In the genomic region with DNA sequence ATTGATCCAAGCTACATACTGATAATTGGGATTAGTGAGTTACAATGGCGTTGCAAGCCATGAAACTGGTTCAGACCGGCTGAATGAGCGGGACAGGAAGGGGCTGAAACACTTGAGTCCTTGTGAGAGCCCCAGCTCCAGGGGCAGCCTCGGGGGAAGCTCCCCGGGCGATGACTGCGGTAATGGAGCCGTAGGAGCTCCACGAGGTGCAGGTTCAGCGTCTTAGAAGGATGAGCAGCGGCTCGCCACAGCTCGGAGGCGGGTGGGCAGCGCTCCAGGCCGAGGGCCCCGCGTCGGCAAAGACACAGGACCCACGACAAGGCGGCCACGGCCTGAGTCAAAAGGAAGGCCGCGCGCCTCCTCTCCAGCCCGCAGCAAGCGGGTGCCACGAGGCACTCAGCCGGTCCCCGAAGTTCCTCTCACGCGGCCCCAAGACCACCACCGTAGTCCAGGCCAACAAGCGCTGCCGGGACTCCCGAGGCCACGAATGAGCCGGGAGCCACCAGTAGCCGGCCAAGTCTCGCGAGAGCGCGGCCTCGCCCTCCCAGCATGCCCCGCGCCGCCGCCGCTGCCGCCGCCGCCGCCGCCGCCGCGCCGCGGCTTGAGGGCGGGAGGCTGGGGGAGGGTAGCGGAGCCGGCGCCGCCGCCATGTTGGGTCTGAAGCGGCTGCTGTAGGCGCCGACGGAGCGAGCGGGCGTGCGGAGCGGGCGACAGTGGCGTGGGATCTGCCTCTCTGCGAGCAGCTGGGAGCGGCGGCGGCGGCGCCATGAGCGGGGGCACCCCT, we compare ENCODE assay signal across 8 cellular contexts. TPM values are rescaled to one million over a fixed set of nuclear protein-coding genes. Genes with fewer than 3 reads are reported as not detected.
DNase-seq lines count a peak whose midpoint lies in the region; FAIRE-seq and TF ChIP-seq lines count a peak whose summit lies in the region.

TSS of gene LSM14A (plus strand) at position 628 of the 784 bp plus-strand sequence. CDS start at position 767, 139 bp downstream.

- H2BK15ac ChIP-seq in neuronal stem cell (ENCODE audit: low read length): peak within 1 kb of the TSS; percentile 96

- peaks cover 23% of the 10 kb centered on the region for H3K4me1 ChIP-seq in SJSA1 (replicated peaks)
- peaks cover 5 to 12% of the 10 kb centered on the region in 2 donors for H3K4me1 ChIP-seq in neuronal stem cell (ENCODE audit: control insufficient read depth in 2 of 2, insufficient read depth in 1 of 2, low read depth in 1 of 2, low read length in 2 of 2)
- H3K4me1 ChIP-seq in subcutaneous abdominal adipose tissue (ENCODE audit: control insufficient read depth in 5 of 5, insufficient read depth in 5 of 5, low read length in 5 of 5): peaks cover 2 to 47% (median 46%) of the 10 kb centered on the region in 5 donors

- H3K9ac ChIP-seq in neuronal stem cell (ENCODE audit: low read depth, low read length, poor library complexity) (peak within 1 kb of the TSS; percentile 100), subcutaneous abdominal adipose tissue (ENCODE audit: low read length in 5 of 5) (peak within 1 kb of the TSS; percentile 85 to 99 (median 97))

- H4K8ac ChIP-seq in neuronal stem cell (ENCODE audit: low read depth, low read length): peak within 1 kb of the TSS; percentile 94

- H3K4me2 ChIP-seq in neuronal stem cell (ENCODE audit: insufficient read depth, low read length, poor library complexity, severe bottlenecking): peak within 1 kb of the TSS; percentile 88

- H2BK120ac ChIP-seq in neuronal stem cell (ENCODE audit: low read depth, low read length): peak within 1 kb of the TSS; percentile 83

- H3K79me1 ChIP-seq in neuronal stem cell (ENCODE audit: low read depth, low read length): peaks cover 4% of the 10 kb centered on the region

- no peak for FAIRE-seq in H54 (lab: Jason Lieb, UNC)

- H3K27me3 ChIP-seq in SJSA1 (replicated peaks) (no peaks in the 10 kb centered on the region), neuronal stem cell (ENCODE audit: control insufficient read depth in 3 of 3, insufficient read depth in 3 of 3, low read depth in 1 of 3, low read length in 3 of 3) (no peaks in the 10 kb centered on the region), subcutaneous abdominal adipose tissue (ENCODE audit: control insufficient read depth in 5 of 5, insufficient read depth in 4 of 5, low read length in 5 of 5) (no peaks in the 10 kb centered on the region)

- peak within 1 kb of the TSS; percentile 100 for H3K18ac ChIP-seq in neuronal stem cell (ENCODE audit: low read length)

- H3K27ac ChIP-seq in SJSA1: peak within 1 kb of the TSS; percentile 96
- H3K27ac ChIP-seq in neuronal stem cell (replicated peaks; ENCODE audit: low read length): peak within 1 kb of the TSS; percentile 95
- H3K27ac ChIP-seq in subcutaneous abdominal adipose tissue (ENCODE audit: low read depth, low read length): peak within 1 kb of the TSS; percentile 92

- peak within 1 kb of the TSS; percentile 100 for H3K4me3 ChIP-seq in SJSA1
- peak within 1 kb of the TSS; percentile 73 to 99 for H3K4me3 ChIP-seq in neuronal stem cell (ENCODE audit: low read length in 2 of 2)
- peak within 1 kb of the TSS; percentile 90 to 98 (median 94) for H3K4me3 ChIP-seq in subcutaneous abdominal adipose tissue (ENCODE audit: low read depth in 1 of 5, low read length in 5 of 5)

- no peak within 1 kb of the TSS for H2BK12ac ChIP-seq in neuronal stem cell (ENCODE audit: low read length)

- peak within 1 kb of the TSS; percentile 92 for H2AFZ ChIP-seq in neuronal stem cell (ENCODE audit: low read length)

- H3K4ac ChIP-seq in neuronal stem cell (ENCODE audit: low read length): peak within 1 kb of the TSS; percentile 97

- H3K14ac ChIP-seq in neuronal stem cell (ENCODE audit: low read length): peak within 1 kb of the TSS; percentile 95

- H2AK5ac ChIP-seq in neuronal stem cell (ENCODE audit: low read depth, low read length): peak within 1 kb of the TSS; percentile 99

- peak within 1 kb of the TSS; percentile 99 for H3K23ac ChIP-seq in neuronal stem cell (ENCODE audit: low read depth, low read length, poor library complexity)

- peak within 1 kb of the TSS; percentile 97 for H2BK5ac ChIP-seq in neuronal stem cell (ENCODE audit: low read length)

- H4K91ac ChIP-seq in neuronal stem cell (ENCODE audit: low read depth, low read length, poor library complexity): peak within 1 kb of the TSS; percentile 98

- peak; percentile 87 for TF ChIP-seq POLR2A in H54 (IDR thresholded peaks at IDR 0.05; ENCODE audit: low read depth, low read length)

- WGBS in neuronal stem cell (ENCODE audit: extremely low coverage in 2 of 2, insufficient read length in 2 of 2, insufficient replicate concordance in 1 of 2), 2 donors: no CpG with 5 or more reads among the region's 83 CpGs

- H3K9me3 ChIP-seq in SJSA1 (replicated peaks) (no peaks in the 10 kb centered on the region), neuronal stem cell (replicated peaks in 1 of 2; ENCODE audit: control insufficient read depth in 2 of 2, insufficient read depth in 1 of 2, low read depth in 1 of 2, low read length in 2 of 2) (no peaks in the 10 kb centered on the region), subcutaneous abdominal adipose tissue (ENCODE audit: control insufficient read depth in 5 of 5, low read length in 5 of 5) (no peaks in the 10 kb centered on the region)

- DNase-seq in ELF-1 (ENCODE audit: low read depth, low spot score): peak; percentile 90
- peak; percentile 93 for DNase-seq in H54 (ENCODE audit: insufficient read length, low spot score)
- peak; percentile 86 for DNase-seq in M059J (ENCODE audit: low read depth)
- peak; percentile 90 to 92 for DNase-seq in SJSA1 (ENCODE audit: low read depth in 1 of 2, low spot score in 2 of 2)
- peak; percentile 66 to 89 (median 82) for DNase-seq in activated naive CD4-positive, alpha-beta T cell (lab: John Stamatoyannopoulos, UW)
- peak; percentile 75 for DNase-seq in foreskin melanocyte
- DNase-seq in neuronal stem cell (ENCODE audit: low spot score): peak; percentile 90

- H3K36me3 ChIP-seq in SJSA1 (peaks cover 34% of the 10 kb centered on the region), neuronal stem cell (replicated peaks in 1 of 2; ENCODE audit: control insufficient read depth in 2 of 2, insufficient read depth in 2 of 2, low read length in 2 of 2) (peaks cover 0 to 37% of the 10 kb centered on the region in 2 donors), subcutaneous abdominal adipose tissue (ENCODE audit: control insufficient read depth in 5 of 5, insufficient read depth in 5 of 5, low read length in 5 of 5) (no peaks in the 10 kb centered on the region)

RNA-seq across cellular contexts. Expression of gene LSM14A, which starts in this region (rescaled TPM):
- 40.4 and 51.8 TPM in 2 replicates for total RNA-seq in M059J (2014; rRNA removed; shearing (Covaris generic))
- total RNA-seq in SJSA1 (2014; rRNA removed; shearing (Covaris generic)): 33.5 and 61.4 TPM in 2 replicates
- polyA plus RNA-seq in neuronal stem cell (2013, experiment 1 of 2): 125 TPM
- polyA plus RNA-seq in neuronal stem cell (2013, experiment 2 of 2): 127 TPM

Comparison
In these comparisons a context has a peak if more than half of its experiments do, and no peak if none do; other contexts are left out.
1. Peak in every context shown above with its lines: DNase-seq, H3K4me3 ChIP-seq and H3K27ac ChIP-seq.